ENCODE assay signal across 29 cellular contexts in the genomic region with DNA sequence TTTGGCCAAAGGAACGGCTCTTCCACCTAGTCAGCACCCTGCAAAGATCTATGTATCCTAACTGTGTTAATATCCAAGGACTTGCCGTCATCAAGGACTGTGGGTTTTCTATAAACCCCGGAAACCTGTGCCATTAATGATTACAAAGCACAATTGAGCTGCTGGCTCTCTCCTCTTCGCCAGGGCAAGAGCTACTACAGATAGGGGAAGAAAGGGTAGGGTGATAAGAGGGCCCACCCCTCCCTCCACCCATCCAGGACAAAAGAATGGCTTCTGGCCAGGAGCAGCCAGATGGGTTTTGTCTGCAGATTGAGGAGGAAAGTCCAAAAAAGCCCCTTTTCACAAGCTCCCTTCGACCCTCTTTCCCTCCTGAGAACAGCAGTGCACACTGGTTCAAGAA.
"Had no signal": no experiment of that assay in that cellular context is flagged by ENCODE, and none has a peak within 500 bp of the region (broad histone marks: within the 10 kb centered on the region; RNA-seq: fewer than 3 reads in every experiment).

No MANE protein-coding gene starts in this region.

- H3K27me3 ChIP-seq: adrenal gland, body of pancreas, heart right ventricle had no signal

- H3K4me3 ChIP-seq: adrenal gland, body of pancreas, cardiac muscle cell, coronary artery, heart right ventricle, lung, mucosa of descending colon, skin epidermis, thoracic aorta had no signal

- FAIRE-seq: endothelial cell of umbilical vein, urothelium cell line had no signal

- DNase-seq: activated CD4-positive, alpha-beta T cell treated with anti-CD3 and anti-CD28 coated beads for 36 hours; activated CD4-positive, CD25-positive, alpha-beta regulatory T cell; activated CD8-positive, alpha-beta memory T cell treated with anti-CD3 and anti-CD28 coated beads, Interleukin-2, amount 10 ng/mL, durations not matched to agents 7 days and 5 days; activated CD8-positive, alpha-beta T cell treated with anti-CD3 and anti-CD28 coated beads, Interleukin-2, amount 10 ng/mL, durations not matched to agents 7 days and 5 days; activated naive CD4-positive, alpha-beta T cell; activated T-cell treated with anti-CD3 and anti-CD28 coated beads, Interleukin-2, amount 50 U/mL, for 48 hours; adrenal gland; aorta; body of pancreas; effector memory CD8-positive, alpha-beta T cell; foreskin fibroblast; heart right ventricle; mesendoderm; mucosa of descending colon; stimulated activated CD4-positive, alpha-beta T cell treated with anti-CD3 and anti-CD28 coated beads, Interleukin-12 subunit alpha, Interleukin-12 subunit beta, amount 100 ng/mL, for 4 hours; stimulated activated CD4-positive, alpha-beta T cell treated with anti-CD3 and anti-CD28 coated beads, Interleukin-4, amount 100 ng/mL, for 1 hour; T-helper 9 cell; trophoblast cell had no signal

- ATAC-seq: activated CD4-positive, alpha-beta T cell treated with anti-CD3 and anti-CD28 coated beads for 36 hours; activated CD8-positive, alpha-beta memory T cell treated with anti-CD3 and anti-CD28 coated beads, Interleukin-2, amount 10 ng/mL, durations not matched to agents 7 days and 5 days; activated CD8-positive, alpha-beta T cell treated with anti-CD3 and anti-CD28 coated beads, Interleukin-2, amount 10 ng/mL, durations not matched to agents 7 days and 5 days; activated naive CD4-positive, alpha-beta T cell treated with anti-CD3 and anti-CD28 coated beads, Interleukin-2, amount 50 U/mL, for 72 hours; body of pancreas; effector memory CD8-positive, alpha-beta T cell; esophagus mucosa; left lobe of liver; mucosa of descending colon; sciatic nerve had no signal

- H3K27ac ChIP-seq: adrenal gland, cardiac muscle cell, coronary artery, skin epidermis, thoracic aorta had no signal

- H3K9me3 ChIP-seq: adrenal gland, body of pancreas, heart right ventricle, mucosa of descending colon, thoracic aorta had no signal
